Comparison of ENCODE assay signal across 22 cellular contexts in the genomic region with DNA sequence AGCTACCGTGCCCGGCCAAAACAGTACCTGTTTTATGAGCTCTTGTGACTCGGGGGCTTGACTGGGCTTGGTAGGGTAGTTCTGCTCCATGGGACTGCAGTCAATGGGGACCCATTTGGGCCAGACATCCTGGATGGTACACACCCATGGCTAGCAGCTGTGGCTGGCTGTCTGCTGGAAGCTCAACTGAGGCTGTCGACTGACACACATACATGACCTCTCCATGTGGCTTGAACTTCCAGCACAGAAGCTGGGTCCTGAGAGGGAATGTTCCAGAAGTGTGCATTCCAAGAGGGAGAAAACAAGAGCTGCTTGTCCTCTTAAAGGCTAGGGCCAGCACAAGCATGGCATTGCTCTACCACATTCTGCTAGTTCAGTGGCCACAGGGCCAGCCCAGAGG. TPM values are rescaled to one million over a fixed set of nuclear protein-coding genes. Genes with fewer than 3 reads are reported as not detected.
"Had no signal": no experiment of that assay in that cellular context is flagged by ENCODE, and none has a peak within 500 bp of the region (broad histone marks: within the 10 kb centered on the region; RNA-seq: fewer than 3 reads in every experiment).

No MANE protein-coding gene starts in this region.

- H3K79me2 ChIP-seq: parathyroid adenoma had no signal

- H3K9me3 Mint-ChIP-seq: effector memory CD8-positive, alpha-beta T cell; natural killer cell had no signal

- FAIRE-seq: kidney, urothelium cell line had no signal

- H2AFZ ChIP-seq: parathyroid adenoma had no signal

- ATAC-seq: effector memory CD8-positive, alpha-beta T cell; foreskin keratinocyte; mucosa of descending colon; natural killer cell had no signal

- H3K27me3 ChIP-seq: foreskin keratinocyte, sigmoid colon, stomach had no signal

- H3K27ac ChIP-seq: foreskin keratinocyte, parathyroid adenoma, prostate gland, sigmoid colon, skin epidermis, stomach, thoracic aorta had no signal

- H3K27ac Mint-ChIP-seq: effector memory CD8-positive, alpha-beta T cell; immature natural killer cell; natural killer cell had no signal

- H3K4me3 Mint-ChIP-seq: central memory CD8-positive, alpha-beta T cell; effector memory CD8-positive, alpha-beta T cell; immature natural killer cell; natural killer cell; neural crest cell had no signal

- H3K4me1 Mint-ChIP-seq: central memory CD8-positive, alpha-beta T cell; immature natural killer cell; natural killer cell had no signal

- H3K36me3 Mint-ChIP-seq: immature natural killer cell, natural killer cell had no signal

- H3K9ac ChIP-seq: parathyroid adenoma had no signal

- H3K4me3 ChIP-seq: mucosa of descending colon, prostate gland, sigmoid colon, skin epidermis, stomach, thoracic aorta had no signal

- H3K9me3 ChIP-seq: prostate gland had no signal

- H3K4me1 ChIP-seq: prostate gland, sigmoid colon, stomach had no signal

- DNase-seq: effector memory CD8-positive, alpha-beta T cell; foreskin keratinocyte; immature natural killer cell; kidney; mucosa of descending colon; natural killer cell; occipital lobe; retina; sigmoid colon; stimulated activated CD4-positive, alpha-beta T cell treated with anti-CD3 and anti-CD28 coated beads, Interleukin-12 subunit alpha, Interleukin-12 subunit beta, amount 100 ng/mL, for 4 hours; stimulated activated naive CD4-positive, alpha-beta T cell; stomach; substantia nigra; trophoblast cell had no signal

- H3K36me3 ChIP-seq: prostate gland, sigmoid colon, stomach, thoracic aorta had no signal

RNA-seq across cellular contexts. Expression of a gene that starts 14.9 kb away (rescaled TPM):
- total RNA-seq: epithelial cell of proximal tubule had no signal
- polyA plus RNA-seq: immature natural killer cell had no signal
